Comparison of ENCODE assay signal across 1 cellular context in the genomic region with DNA sequence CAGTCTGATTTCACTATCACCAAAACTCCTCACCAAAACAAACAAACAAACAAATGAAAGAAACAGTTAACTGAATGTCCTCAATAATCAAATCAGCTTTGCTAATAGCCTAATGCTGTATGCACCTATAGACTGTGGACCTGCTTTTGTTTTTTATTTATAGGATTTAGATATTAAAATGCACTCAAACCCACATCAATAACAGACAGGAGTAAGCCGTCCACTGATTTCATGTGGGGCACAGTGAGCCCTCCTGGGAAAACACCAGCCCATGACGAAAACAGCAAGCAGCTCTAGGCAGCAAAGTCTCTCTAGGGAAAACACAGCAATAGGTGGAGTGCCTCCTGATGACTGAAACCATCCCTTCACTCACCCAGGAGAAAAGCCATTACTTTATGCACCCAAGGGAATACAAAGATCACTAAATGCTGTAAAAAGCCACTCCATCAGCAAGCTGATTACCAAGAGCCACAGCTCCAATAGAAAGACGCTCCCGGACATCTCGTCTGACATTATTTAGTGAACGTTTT.
TF ChIP-seq lines count a peak whose summit lies in the region.

No MANE protein-coding gene starts in this region.

TF ChIP-seq in HEK293, 187 proteins besides CTCF, POLR2A, EP300 and RAD21 (continued from another document and continues in another):
- TF ChIP-seq, protein P1, sequence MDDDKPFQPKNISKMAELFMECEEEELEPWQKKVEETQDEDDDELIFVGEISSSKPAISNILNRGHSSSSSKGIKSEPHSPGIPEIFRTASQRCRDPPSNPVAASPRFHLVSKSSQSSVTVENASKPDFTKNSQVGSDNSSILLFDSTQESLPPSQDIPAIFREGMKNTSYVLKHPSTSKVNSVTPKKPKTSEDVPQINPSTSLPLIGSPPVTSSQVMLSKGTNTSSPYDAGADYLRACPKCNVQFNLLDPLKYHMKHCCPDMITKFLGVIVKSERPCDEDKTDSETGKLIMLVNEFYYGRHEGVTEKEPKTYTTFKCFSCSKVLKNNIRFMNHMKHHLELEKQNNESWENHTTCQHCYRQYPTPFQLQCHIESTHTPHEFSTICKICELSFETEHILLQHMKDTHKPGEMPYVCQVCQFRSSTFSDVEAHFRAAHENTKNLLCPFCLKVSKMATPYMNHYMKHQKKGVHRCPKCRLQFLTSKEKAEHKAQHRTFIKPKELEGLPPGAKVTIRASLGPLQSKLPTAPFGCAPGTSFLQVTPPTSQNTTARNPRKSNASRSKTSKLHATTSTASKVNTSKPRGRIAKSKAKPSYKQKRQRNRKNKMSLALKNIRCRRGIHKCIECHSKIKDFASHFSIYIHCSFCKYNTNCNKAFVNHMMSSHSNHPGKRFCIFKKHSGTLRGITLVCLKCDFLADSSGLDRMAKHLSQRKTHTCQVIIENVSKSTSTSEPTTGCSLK (tag by site-specific recombination; IDR thresholded peaks at IDR 0.05): no peak
- no peak for TF ChIP-seq ZNF174 (tag by site-specific recombination; IDR thresholded peaks at IDR 0.05)
- TF ChIP-seq, protein P2, sequence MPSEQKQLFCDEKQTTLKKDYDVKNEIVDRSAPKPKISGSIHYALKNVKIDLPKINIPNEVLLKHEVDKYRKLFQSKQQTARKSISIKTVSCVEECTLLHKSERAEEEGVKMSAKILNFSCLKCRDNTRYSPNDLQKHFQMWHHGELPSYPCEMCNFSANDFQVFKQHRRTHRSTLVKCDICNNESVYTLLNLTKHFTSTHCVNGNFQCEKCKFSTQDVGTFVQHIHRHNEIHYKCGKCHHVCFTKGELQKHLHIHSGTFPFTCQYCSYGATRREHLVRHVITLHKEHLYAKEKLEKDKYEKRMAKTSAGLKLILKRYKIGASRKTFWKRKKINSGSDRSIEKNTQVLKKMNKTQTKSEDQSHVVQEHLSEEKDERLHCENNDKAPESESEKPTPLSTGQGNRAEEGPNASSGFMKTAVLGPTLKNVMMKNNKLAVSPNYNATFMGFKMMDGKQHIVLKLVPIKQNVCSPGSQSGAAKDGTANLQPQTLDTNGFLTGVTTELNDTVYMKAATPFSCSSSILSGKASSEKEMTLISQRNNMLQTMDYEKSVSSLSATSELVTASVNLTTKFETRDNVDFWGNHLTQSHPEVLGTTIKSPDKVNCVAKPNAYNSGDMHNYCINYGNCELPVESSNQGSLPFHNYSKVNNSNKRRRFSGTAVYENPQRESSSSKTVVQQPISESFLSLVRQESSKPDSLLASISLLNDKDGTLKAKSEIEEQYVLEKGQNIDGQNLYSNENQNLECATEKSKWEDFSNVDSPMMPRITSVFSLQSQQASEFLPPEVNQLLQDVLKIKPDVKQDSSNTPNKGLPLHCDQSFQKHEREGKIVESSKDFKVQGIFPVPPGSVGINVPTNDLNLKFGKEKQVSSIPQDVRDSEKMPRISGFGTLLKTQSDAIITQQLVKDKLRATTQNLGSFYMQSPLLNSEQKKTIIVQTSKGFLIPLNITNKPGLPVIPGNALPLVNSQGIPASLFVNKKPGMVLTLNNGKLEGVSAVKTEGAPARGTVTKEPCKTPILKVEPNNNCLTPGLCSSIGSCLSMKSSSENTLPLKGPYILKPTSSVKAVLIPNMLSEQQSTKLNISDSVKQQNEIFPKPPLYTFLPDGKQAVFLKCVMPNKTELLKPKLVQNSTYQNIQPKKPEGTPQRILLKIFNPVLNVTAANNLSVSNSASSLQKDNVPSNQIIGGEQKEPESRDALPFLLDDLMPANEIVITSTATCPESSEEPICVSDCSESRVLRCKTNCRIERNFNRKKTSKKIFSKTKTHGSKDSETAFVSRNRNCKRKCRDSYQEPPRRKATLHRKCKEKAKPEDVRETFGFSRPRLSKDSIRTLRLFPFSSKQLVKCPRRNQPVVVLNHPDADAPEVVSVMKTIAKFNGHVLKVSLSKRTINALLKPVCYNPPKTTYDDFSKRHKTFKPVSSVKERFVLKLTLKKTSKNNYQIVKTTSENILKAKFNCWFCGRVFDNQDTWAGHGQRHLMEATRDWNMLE (tag by site-specific recombination; conservative IDR thresholded peaks at IDR 0.05; ENCODE audit: low read depth): no peak
- TF ChIP-seq ZNF112 (tag by site-specific recombination; IDR thresholded peaks at IDR 0.05): no peak
- no peak for TF ChIP-seq ZNF548 (tag by site-specific recombination; IDR thresholded peaks at IDR 0.05)
- TF ChIP-seq ZNF549 (tag by site-specific recombination; IDR thresholded peaks at IDR 0.05): no peak
- no peak; the same call in 1 of the 2 replicates for TF ChIP-seq ZNF2 (tag by site-specific recombination; IDR thresholded peaks at IDR 0.05)
- TF ChIP-seq, protein P3, sequence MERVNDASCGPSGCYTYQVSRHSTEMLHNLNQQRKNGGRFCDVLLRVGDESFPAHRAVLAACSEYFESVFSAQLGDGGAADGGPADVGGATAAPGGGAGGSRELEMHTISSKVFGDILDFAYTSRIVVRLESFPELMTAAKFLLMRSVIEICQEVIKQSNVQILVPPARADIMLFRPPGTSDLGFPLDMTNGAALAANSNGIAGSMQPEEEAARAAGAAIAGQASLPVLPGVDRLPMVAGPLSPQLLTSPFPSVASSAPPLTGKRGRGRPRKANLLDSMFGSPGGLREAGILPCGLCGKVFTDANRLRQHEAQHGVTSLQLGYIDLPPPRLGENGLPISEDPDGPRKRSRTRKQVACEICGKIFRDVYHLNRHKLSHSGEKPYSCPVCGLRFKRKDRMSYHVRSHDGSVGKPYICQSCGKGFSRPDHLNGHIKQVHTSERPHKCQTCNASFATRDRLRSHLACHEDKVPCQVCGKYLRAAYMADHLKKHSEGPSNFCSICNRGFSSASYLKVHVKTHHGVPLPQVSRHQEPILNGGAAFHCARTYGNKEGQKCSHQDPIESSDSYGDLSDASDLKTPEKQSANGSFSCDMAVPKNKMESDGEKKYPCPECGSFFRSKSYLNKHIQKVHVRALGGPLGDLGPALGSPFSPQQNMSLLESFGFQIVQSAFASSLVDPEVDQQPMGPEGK (tag by site-specific recombination; IDR thresholded peaks at IDR 0.05): peak; percentile 52; the same call in 1 of the 2 replicates
- TF ChIP-seq ZFP3 (tag by site-specific recombination; IDR thresholded peaks at IDR 0.05; ENCODE audit: low read depth): no peak
- no peak for TF ChIP-seq ZNF302 (tag by site-specific recombination; IDR thresholded peaks at IDR 0.05; ENCODE audit: low read depth)
- TF ChIP-seq ZSCAN30 (tag by site-specific recombination; IDR thresholded peaks at IDR 0.05): no peak
- TF ChIP-seq ZNF341 (tag by site-specific recombination; IDR thresholded peaks at IDR 0.05; ENCODE audit: low read depth): no peak
- TF ChIP-seq ZNF114 (tag by site-specific recombination; IDR thresholded peaks at IDR 0.05): no peak
- no peak for TF ChIP-seq ZNF664 (tag by site-specific recombination; IDR thresholded peaks at IDR 0.05)
- no peak for TF ChIP-seq ZNF514 (tag by site-specific recombination; IDR thresholded peaks at IDR 0.05)
- no peak; the same call in 1 of the 2 replicates for TF ChIP-seq PRDM1 (tag by site-specific recombination; IDR thresholded peaks at IDR 0.05)
- TF ChIP-seq ZNF558 (tag by site-specific recombination; IDR thresholded peaks at IDR 0.05): no peak
- no peak for TF ChIP-seq ZSCAN23 (tag by site-specific recombination; IDR thresholded peaks at IDR 0.05)
- no peak for TF ChIP-seq ZSCAN5A (tag by site-specific recombination; IDR thresholded peaks at IDR 0.05)
- TF ChIP-seq, protein P4, sequence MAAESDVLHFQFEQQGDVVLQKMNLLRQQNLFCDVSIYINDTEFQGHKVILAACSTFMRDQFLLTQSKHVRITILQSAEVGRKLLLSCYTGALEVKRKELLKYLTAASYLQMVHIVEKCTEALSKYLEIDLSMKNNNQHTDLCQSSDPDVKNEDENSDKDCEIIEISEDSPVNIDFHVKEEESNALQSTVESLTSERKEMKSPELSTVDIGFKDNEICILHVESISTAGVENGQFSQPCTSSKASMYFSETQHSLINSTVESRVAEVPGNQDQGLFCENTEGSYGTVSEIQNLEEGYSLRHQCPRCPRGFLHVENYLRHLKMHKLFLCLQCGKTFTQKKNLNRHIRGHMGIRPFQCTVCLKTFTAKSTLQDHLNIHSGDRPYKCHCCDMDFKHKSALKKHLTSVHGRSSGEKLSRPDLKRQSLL (tag by site-specific recombination; IDR thresholded peaks at IDR 0.05): no peak
- TF ChIP-seq FEZF1 (tag by site-specific recombination; IDR thresholded peaks at IDR 0.05): 0 out of 2 replicates have a peak, but pooled peaks have one; percentile 10
- TF ChIP-seq OSR2 (tag by site-specific recombination; IDR thresholded peaks at IDR 0.05): peak; percentile 97
- TF ChIP-seq ZBTB17 (tag by site-specific recombination; IDR thresholded peaks at IDR 0.05): peak; percentile 55
- TF ChIP-seq ZNF223 (tag by site-specific recombination; IDR thresholded peaks at IDR 0.05): no peak
- TF ChIP-seq ZNF292 (tag by site-specific recombination; IDR thresholded peaks at IDR 0.05; ENCODE audit: borderline replicate concordance, low read depth): no peak
- no peak for TF ChIP-seq ZNF600 (tag by site-specific recombination; IDR thresholded peaks at IDR 0.05)
- no peak for TF ChIP-seq ELK4 (IDR thresholded peaks at IDR 0.05; ENCODE audit: borderline replicate concordance, low read depth, low read length)
- no peak for TF ChIP-seq ZNF362 (tag by site-specific recombination; IDR thresholded peaks at IDR 0.05)
- TF ChIP-seq BCL11A (tag by site-specific recombination; IDR thresholded peaks at IDR 0.05; ENCODE audit: low read depth): peak; percentile 84; the same call in 1 of the 2 replicates
- no peak for TF ChIP-seq ZNF791 (tag by site-specific recombination; IDR thresholded peaks at IDR 0.05)
- peak; percentile 54 for TF ChIP-seq ZNF366 (tag by site-specific recombination; conservative IDR thresholded peaks at IDR 0.05)
- no peak for TF ChIP-seq ZNF16 (tag by site-specific recombination; IDR thresholded peaks at IDR 0.05; ENCODE audit: low read depth)
- peak; percentile 36; the same call in 1 of the 2 replicates for TF ChIP-seq ZNF394 (tag by site-specific recombination; IDR thresholded peaks at IDR 0.05; ENCODE audit: borderline replicate concordance)
- no peak for TF ChIP-seq ZNF140 (tag by site-specific recombination; IDR thresholded peaks at IDR 0.05)
- TF ChIP-seq ZNF24 (tag by site-specific recombination; IDR thresholded peaks at IDR 0.05): 0 out of 2 replicates have a peak, but pooled peaks have one; percentile 35
- TF ChIP-seq SP3 (tag by site-specific recombination; IDR thresholded peaks at IDR 0.05): no peak
- no peak for TF ChIP-seq ZNF658 (tag by site-specific recombination; IDR thresholded peaks at IDR 0.05)
- TF ChIP-seq GLIS1 (tag by site-specific recombination; IDR thresholded peaks at IDR 0.05): no peak
- peak; percentile 21; the same call in 1 of the 2 replicates for TF ChIP-seq ZNF654 (tag by site-specific recombination; IDR thresholded peaks at IDR 0.05; ENCODE audit: low read depth)
- no peak for TF ChIP-seq YY2 (tag by site-specific recombination; IDR thresholded peaks at IDR 0.05)
- no peak for TF ChIP-seq SP2 (tag by site-specific recombination; IDR thresholded peaks at IDR 0.05)
- no peak for TF ChIP-seq OVOL3 (tag by site-specific recombination; IDR thresholded peaks at IDR 0.05)
- no peak for TF ChIP-seq ZNF776 (tag by site-specific recombination; IDR thresholded peaks at IDR 0.05; ENCODE audit: borderline replicate concordance)
- TF ChIP-seq ZSCAN16 (tag by site-specific recombination; IDR thresholded peaks at IDR 0.05): no peak
- no peak for TF ChIP-seq BCL6B (tag by site-specific recombination; IDR thresholded peaks at IDR 0.05)
- TF ChIP-seq ZNF239 (tag by site-specific recombination; IDR thresholded peaks at IDR 0.05): no peak
